Comparison of ENCODE assay signal across 8 cellular contexts in the genomic region with DNA sequence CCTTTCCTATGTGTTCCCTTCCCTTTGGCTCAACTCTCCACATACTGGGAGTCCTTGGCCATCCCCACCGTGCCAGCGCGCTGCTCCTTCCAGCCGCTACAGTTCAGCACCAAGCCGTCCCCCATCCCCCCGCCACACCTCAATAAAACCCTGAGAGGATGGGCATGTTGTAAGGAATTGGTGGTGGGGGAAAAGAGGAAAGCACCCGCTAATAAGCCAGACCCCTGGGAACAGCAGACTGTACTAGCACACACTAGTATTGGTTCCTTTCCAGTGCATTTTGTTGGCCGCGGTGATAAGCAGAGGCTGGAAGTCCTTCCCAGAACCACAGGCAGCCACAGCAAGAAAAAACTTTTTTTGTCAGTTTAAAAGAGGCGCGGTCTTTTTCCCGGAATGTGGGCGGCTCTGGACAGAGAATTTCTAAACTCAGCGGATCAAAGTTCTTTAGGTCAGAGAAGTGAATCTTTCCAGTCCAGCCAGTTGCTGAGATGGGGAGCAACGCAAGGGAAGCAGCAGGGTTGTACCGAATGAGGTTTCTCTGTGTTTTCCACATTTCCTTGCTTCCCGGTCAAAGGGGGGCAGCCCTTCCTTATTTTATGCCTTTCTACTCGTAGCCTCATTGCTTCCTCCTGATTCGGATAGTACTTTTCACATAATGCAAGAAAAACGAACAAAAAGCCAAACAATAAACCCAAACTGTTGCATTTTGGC. TPM values are rescaled to one million over a fixed set of nuclear protein-coding genes. Genes with fewer than 3 reads are reported as not detected.
DNase-seq lines count a peak whose midpoint lies in the region; ATAC-seq, FAIRE-seq and TF ChIP-seq lines count a peak whose summit lies in the region.

No MANE protein-coding gene starts in this region.

- H3K27ac Mint-ChIP-seq in T-cell (no peak overlapping the region), progenitor cell of endocrine pancreas (peak overlapping the region; percentile 68)

- peaks cover 33 to 40% of the 10 kb centered on the region in 2 donors for H3K27me3 Mint-ChIP-seq in T-cell
- H3K27me3 Mint-ChIP-seq in progenitor cell of endocrine pancreas: peaks cover 48% of the 10 kb centered on the region

- no peaks in the 10 kb centered on the region for H3K36me3 ChIP-seq in gastroesophageal sphincter
- no peaks in the 10 kb centered on the region for H3K36me3 ChIP-seq in effector memory CD4-positive, alpha-beta T cell (ENCODE audit: control insufficient read depth, insufficient read depth, low read length)

- TF ChIP-seq POLR2A in gastroesophageal sphincter (IDR thresholded peaks at IDR 0.05): no peak

- H3K36me3 Mint-ChIP-seq in T-cell: no peaks in the 10 kb centered on the region
- no peaks in the 10 kb centered on the region for H3K36me3 Mint-ChIP-seq in progenitor cell of endocrine pancreas (ENCODE audit: insufficient read depth)

- H3K4me3 ChIP-seq in gastroesophageal sphincter: peak overlapping the region; percentile 42 to 79
- no peak overlapping the region for H3K4me3 ChIP-seq in effector memory CD4-positive, alpha-beta T cell (ENCODE audit: insufficient read depth, low read depth, low read length, poor library complexity, severe bottlenecking)

- no peak for TF ChIP-seq EP300 in gastroesophageal sphincter (IDR thresholded peaks at IDR 0.05)

- peak overlapping the region; percentile 66 to 86 (median 74) for H3K4me3 Mint-ChIP-seq in T-cell
- H3K4me3 Mint-ChIP-seq in progenitor cell of endocrine pancreas (ENCODE audit: low read depth): peak overlapping the region; percentile 79

- CTCF ChIA-PET in T-cell (lab: Charles Lee): no interaction called here

- peaks cover 0 to 24% (median 10%) of the 10 kb centered on the region in 3 donors for H3K4me1 ChIP-seq in gastroesophageal sphincter
- H3K4me1 ChIP-seq in effector memory CD4-positive, alpha-beta T cell (ENCODE audit: control insufficient read depth, insufficient read depth, low read length, poor library complexity, severe bottlenecking): peaks cover 5% of the 10 kb centered on the region

- H3K27me3 ChIP-seq in gastroesophageal sphincter: peaks cover 38% of the 10 kb centered on the region
- peaks cover 32% of the 10 kb centered on the region for H3K27me3 ChIP-seq in effector memory CD4-positive, alpha-beta T cell (replicated peaks; ENCODE audit: control insufficient read depth, insufficient read depth, low read length, poor library complexity, severe bottlenecking)

- H3K9me3 Mint-ChIP-seq in T-cell (no peaks in the 10 kb centered on the region), progenitor cell of endocrine pancreas (ENCODE audit: low read depth) (no peaks in the 10 kb centered on the region)

- DNase-seq in D721Med (ENCODE audit: insufficient read length, low spot score) (no peak), T-cell (no peak), progenitor cell of endocrine pancreas (ENCODE audit: low spot score, unreplicated experiment) (no peak), NCI-H82 treated with DMSO at 0.1 percent for 48 hours (lab: John Stamatoyannopoulos, UW; ENCODE audit: unreplicated experiment) (no peak)
- DNase-seq in effector memory CD4-positive, alpha-beta T cell: no peak

- no peak overlapping the region for H3K27ac ChIP-seq in gastroesophageal sphincter
- H3K27ac ChIP-seq in effector memory CD4-positive, alpha-beta T cell (ENCODE audit: insufficient read depth, low read length, poor library complexity, severe bottlenecking): no peak overlapping the region

- FAIRE-seq in D721Med (lab: Jason Lieb, UNC): no peak

- H3K4me1 Mint-ChIP-seq in T-cell (peaks cover 13 to 19% (median 14%) of the 10 kb centered on the region in 3 donors), progenitor cell of endocrine pancreas (ENCODE audit: low read depth) (peaks cover 7% of the 10 kb centered on the region)

- no peaks in the 10 kb centered on the region for H3K9me3 ChIP-seq in gastroesophageal sphincter
- H3K9me3 ChIP-seq in effector memory CD4-positive, alpha-beta T cell (ENCODE audit: control insufficient read depth, low read length): no peaks in the 10 kb centered on the region

- ATAC-seq in T-cell (replicated peaks in 1 of 4) (no peak), gastroesophageal sphincter (no peak), GM21786 (IDR thresholded peaks at IDR 0.05; ENCODE audit: unreplicated experiment) (no peak), GM21360 (IDR thresholded peaks at IDR 0.05; ENCODE audit: unreplicated experiment) (no peak)

- POLR2A ChIA-PET in T-cell (lab: Charles Lee): no interaction called here

- TF ChIP-seq CTCF in D721Med (IDR thresholded peaks at IDR 0.05; ENCODE audit: insufficient read depth, missing control alignments) (peak; percentile 7), gastroesophageal sphincter (IDR thresholded peaks at IDR 0.05) (no peak), progenitor cell of endocrine pancreas (IDR thresholded peaks at IDR 0.05; ENCODE audit: unreplicated experiment) (no peak)

- WGBS in gastroesophageal sphincter (ENCODE audit: low coverage in 1 of 2), 2 donors: 4 to 6% methylated on average over 11 to 14 of the region's 20 CpGs

RNA-seq across cellular contexts. Expression of gene CHSY3, which starts 2.1 kb away (rescaled TPM):
- total RNA-seq in T-cell (not detected), gastroesophageal sphincter (1 to 10 TPM in 3 of 4 donors, under 1 TPM in 1; 0.78 to 3.4 (median 2.8) TPM), progenitor cell of endocrine pancreas (0.84 and 1.3 TPM in 2 replicates)
